In the genomic region with DNA sequence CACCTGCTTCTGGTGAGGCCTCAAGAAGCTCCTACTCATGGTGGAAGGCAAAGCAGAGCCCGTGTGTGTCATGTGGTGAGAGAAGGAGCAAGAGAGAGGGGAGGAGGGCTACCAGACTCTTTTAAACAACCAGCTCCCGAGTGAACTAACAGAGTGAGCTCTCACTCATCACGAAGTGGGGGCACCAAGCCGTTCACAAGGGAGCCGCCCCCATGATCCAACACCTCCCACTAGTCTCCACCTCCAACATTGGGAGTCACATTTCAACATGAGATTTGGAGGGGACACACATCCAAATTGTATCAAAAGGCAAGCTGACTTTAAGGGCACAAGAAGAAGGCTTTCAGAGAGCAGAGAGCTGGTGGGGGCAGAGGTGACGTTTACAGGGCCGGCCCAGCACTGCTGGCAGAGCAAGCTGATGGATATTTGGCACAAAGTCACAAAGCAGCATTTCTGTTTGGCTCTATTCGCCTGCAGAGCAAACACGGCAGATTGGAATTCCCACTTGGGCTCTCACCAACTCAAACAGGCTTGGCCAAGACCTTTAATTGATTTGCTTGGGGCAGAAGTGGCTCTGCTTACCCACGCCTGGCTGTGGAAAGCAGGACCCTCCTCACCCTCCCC, we compare ENCODE assay signal across 17 cellular contexts. TPM values are rescaled to one million over a fixed set of nuclear protein-coding genes. Genes with fewer than 3 reads are reported as not detected.
DNase-seq lines count a peak whose midpoint lies in the region; ATAC-seq and TF ChIP-seq lines count a peak whose summit lies in the region.
"Had no signal": no experiment of that assay in that cellular context is flagged by ENCODE, and none has a peak within 500 bp of the region (broad histone marks: within the 10 kb centered on the region; RNA-seq: fewer than 3 reads in every experiment).

No MANE protein-coding gene starts in this region.

- H3K9me3 Mint-ChIP-seq in stimulated activated effector memory CD8-positive, alpha-beta T cell treated with anti-CD3 and anti-CD28 coated beads, Interleukin-12 subunit alpha, Interleukin-12 subunit beta, amount 100 ng/mL, for 72 hours = no peaks in the 10 kb centered on the region
- H3K9me3 Mint-ChIP-seq in activated CD4-positive, alpha-beta memory T cell treated with anti-CD3 and anti-CD28 coated beads for 36 hours = no peaks in the 10 kb centered on the region
- H3K9me3 Mint-ChIP-seq: activated T-cell treated with anti-CD3 and anti-CD28 coated beads, Interleukin-2, amount 50 U/mL, for 72 hours; brain; HFFc6 had no signal

- ATAC-seq in left cardiac atrium = peak; percentile 35 to 42
- no peak for ATAC-seq in stimulated activated effector memory CD8-positive, alpha-beta T cell treated with anti-CD3 and anti-CD28 coated beads, Interleukin-12 subunit alpha, Interleukin-12 subunit beta, amount 100 ng/mL, for 72 hours
- ATAC-seq: activated T-cell treated with anti-CD3 and anti-CD28 coated beads, Interleukin-2, amount 50 U/mL, for 72 hours had no signal

- no peaks in the 10 kb centered on the region for H3K27me3 Mint-ChIP-seq in activated CD4-positive, alpha-beta memory T cell treated with anti-CD3 and anti-CD28 coated beads for 36 hours

- H3K9ac ChIP-seq in adipocyte (ENCODE audit: low read length) = no peak overlapping the region

- H3K9me3 ChIP-seq in HEK293 (ENCODE audit: control insufficient read depth, insufficient read depth, low read depth, low read length) = no peaks in the 10 kb centered on the region
- H3K9me3 ChIP-seq in adipocyte (ENCODE audit: control insufficient read depth, low read length) = no peaks in the 10 kb centered on the region
- H3K9me3 ChIP-seq: Caco-2, neutrophil had no signal

- no peaks in the 10 kb centered on the region for H3K36me3 ChIP-seq in HEK293 (ENCODE audit: control insufficient read depth in 2 of 2, insufficient read depth in 1 of 2, low read length in 2 of 2)
- H3K36me3 ChIP-seq in adipocyte (ENCODE audit: control insufficient read depth, insufficient read depth, low read length, severe bottlenecking) = no peaks in the 10 kb centered on the region
- H3K36me3 ChIP-seq: neutrophil had no signal

- H3K4me3 Mint-ChIP-seq in stimulated activated effector memory CD8-positive, alpha-beta T cell treated with anti-CD3 and anti-CD28 coated beads, Interleukin-12 subunit alpha, Interleukin-12 subunit beta, amount 100 ng/mL, for 72 hours = no peak overlapping the region
- H3K4me3 Mint-ChIP-seq in activated CD4-positive, alpha-beta memory T cell treated with anti-CD3 and anti-CD28 coated beads for 36 hours = no peak overlapping the region
- H3K4me3 Mint-ChIP-seq: activated T-cell treated with anti-CD3 and anti-CD28 coated beads, Interleukin-2, amount 50 U/mL, for 72 hours; brain; HFFc6 had no signal

- H3K4me3 ChIP-seq in HEK293 (ENCODE audit: low read depth, low read length) (no peak overlapping the region), adipocyte (ENCODE audit: low read length) (no peak overlapping the region)

- peak; percentile 73 for DNase-seq in adipocyte (ENCODE audit: low read depth)
- DNase-seq in left cardiac atrium = no peak
- no peak for DNase-seq in stimulated activated effector memory CD8-positive, alpha-beta T cell treated with anti-CD3 and anti-CD28 coated beads, Interleukin-12 subunit alpha, Interleukin-12 subunit beta, amount 100 ng/mL, for 72 hours (ENCODE audit: low spot score in 2 of 2)
- DNase-seq in GM10266 (ENCODE audit: extremely low spot score) = no peak
- no peak for DNase-seq in NCI-H1436 (lab: John Stamatoyannopoulos, UW)
- no peak for DNase-seq in activated CD4-positive, alpha-beta memory T cell treated with anti-CD3 and anti-CD28 coated beads for 36 hours
- no peak for DNase-seq in 8988T
- DNase-seq: activated T-cell treated with anti-CD3 and anti-CD28 coated beads, Interleukin-2, amount 50 U/mL, for 72 hours; Caco-2; erythroblast; HFFc6; Karpas-422; stimulated activated CD4-positive, alpha-beta T cell treated with anti-CD3 and anti-CD28 coated beads, Interleukin-2, amount 100 ng/mL, for 24 hours; stimulated activated naive CD4-positive, alpha-beta T cell had no signal

- H3K4me1 Mint-ChIP-seq in stimulated activated effector memory CD8-positive, alpha-beta T cell treated with anti-CD3 and anti-CD28 coated beads, Interleukin-12 subunit alpha, Interleukin-12 subunit beta, amount 100 ng/mL, for 72 hours = no peaks in the 10 kb centered on the region
- no peaks in the 10 kb centered on the region for H3K4me1 Mint-ChIP-seq in activated CD4-positive, alpha-beta memory T cell treated with anti-CD3 and anti-CD28 coated beads for 36 hours (ENCODE audit: low read depth)

- POLR2A ChIA-PET in HEK293 (lab: Yijun Ruan, JAX) = no interaction called here
- POLR2A ChIA-PET in activated CD4-positive, alpha-beta memory T cell treated with anti-CD3 and anti-CD28 coated beads for 36 hours (lab: Charles Lee) = no interaction called here

- CTCF ChIA-PET in HEK293 (lab: Yijun Ruan, JAX) = interaction anchor here (0.5 to 1.0 kb wide), 3 partner anchors 18 to 508 kb away, joined by 3 read pairs; no protein-coding TSS in a partner anchor
- CTCF ChIA-PET in activated CD4-positive, alpha-beta memory T cell treated with anti-CD3 and anti-CD28 coated beads for 36 hours (lab: Charles Lee) = no interaction called here

- intact Hi-C loops in left cardiac atrium (cut with DNase I) = no loop called here
- intact Hi-C loops in activated CD4-positive, alpha-beta memory T cell treated with anti-CD3 and anti-CD28 coated beads for 36 hours (cut with micrococcal nuclease) = no loop called here

- no peaks in the 10 kb centered on the region for H3K4me1 ChIP-seq in HEK293 (ENCODE audit: control insufficient read depth, insufficient read depth, low read length)
- peaks cover 6% of the 10 kb centered on the region for H3K4me1 ChIP-seq in adipocyte (ENCODE audit: control insufficient read depth, insufficient read depth, low read length)

- H3K27me3 ChIP-seq in adipocyte (replicated peaks; ENCODE audit: control insufficient read depth, insufficient read depth, low read length) = peaks cover 8% of the 10 kb centered on the region

- TF ChIP-seq CTCF in HEK293 (tag by site-specific recombination; IDR thresholded peaks at IDR 0.05) (no peak), GM10266 (IDR thresholded peaks at IDR 0.05; ENCODE audit: control insufficient read depth, insufficient read depth, low read depth, missing control alignments) (no peak)

- no peaks in the 10 kb centered on the region for H3K36me3 Mint-ChIP-seq in stimulated activated effector memory CD8-positive, alpha-beta T cell treated with anti-CD3 and anti-CD28 coated beads, Interleukin-12 subunit alpha, Interleukin-12 subunit beta, amount 100 ng/mL, for 72 hours
- H3K36me3 Mint-ChIP-seq in activated CD4-positive, alpha-beta memory T cell treated with anti-CD3 and anti-CD28 coated beads for 36 hours = no peaks in the 10 kb centered on the region
- H3K36me3 Mint-ChIP-seq: brain had no signal

- peak overlapping the region; percentile 38 for H3K27ac Mint-ChIP-seq in stimulated activated effector memory CD8-positive, alpha-beta T cell treated with anti-CD3 and anti-CD28 coated beads, Interleukin-12 subunit alpha, Interleukin-12 subunit beta, amount 100 ng/mL, for 72 hours
- H3K27ac Mint-ChIP-seq in activated CD4-positive, alpha-beta memory T cell treated with anti-CD3 and anti-CD28 coated beads for 36 hours = no peak overlapping the region
- H3K27ac Mint-ChIP-seq: activated T-cell treated with anti-CD3 and anti-CD28 coated beads, Interleukin-2, amount 50 U/mL, for 72 hours; brain; HFFc6 had no signal

- H3K27ac ChIP-seq in HEK293 (ENCODE audit: extremely low read depth, low read depth, low read length) = no peak overlapping the region
- H3K27ac ChIP-seq: neutrophil had no signal

TF ChIP-seq in HEK293, 187 proteins besides CTCF, POLR2A, EP300 and RAD21:
- TF ChIP-seq ZFHX2 (tag by site-specific recombination; conservative IDR thresholded peaks at IDR 0.05) = peak; percentile 67
- TF ChIP-seq, protein P1, sequence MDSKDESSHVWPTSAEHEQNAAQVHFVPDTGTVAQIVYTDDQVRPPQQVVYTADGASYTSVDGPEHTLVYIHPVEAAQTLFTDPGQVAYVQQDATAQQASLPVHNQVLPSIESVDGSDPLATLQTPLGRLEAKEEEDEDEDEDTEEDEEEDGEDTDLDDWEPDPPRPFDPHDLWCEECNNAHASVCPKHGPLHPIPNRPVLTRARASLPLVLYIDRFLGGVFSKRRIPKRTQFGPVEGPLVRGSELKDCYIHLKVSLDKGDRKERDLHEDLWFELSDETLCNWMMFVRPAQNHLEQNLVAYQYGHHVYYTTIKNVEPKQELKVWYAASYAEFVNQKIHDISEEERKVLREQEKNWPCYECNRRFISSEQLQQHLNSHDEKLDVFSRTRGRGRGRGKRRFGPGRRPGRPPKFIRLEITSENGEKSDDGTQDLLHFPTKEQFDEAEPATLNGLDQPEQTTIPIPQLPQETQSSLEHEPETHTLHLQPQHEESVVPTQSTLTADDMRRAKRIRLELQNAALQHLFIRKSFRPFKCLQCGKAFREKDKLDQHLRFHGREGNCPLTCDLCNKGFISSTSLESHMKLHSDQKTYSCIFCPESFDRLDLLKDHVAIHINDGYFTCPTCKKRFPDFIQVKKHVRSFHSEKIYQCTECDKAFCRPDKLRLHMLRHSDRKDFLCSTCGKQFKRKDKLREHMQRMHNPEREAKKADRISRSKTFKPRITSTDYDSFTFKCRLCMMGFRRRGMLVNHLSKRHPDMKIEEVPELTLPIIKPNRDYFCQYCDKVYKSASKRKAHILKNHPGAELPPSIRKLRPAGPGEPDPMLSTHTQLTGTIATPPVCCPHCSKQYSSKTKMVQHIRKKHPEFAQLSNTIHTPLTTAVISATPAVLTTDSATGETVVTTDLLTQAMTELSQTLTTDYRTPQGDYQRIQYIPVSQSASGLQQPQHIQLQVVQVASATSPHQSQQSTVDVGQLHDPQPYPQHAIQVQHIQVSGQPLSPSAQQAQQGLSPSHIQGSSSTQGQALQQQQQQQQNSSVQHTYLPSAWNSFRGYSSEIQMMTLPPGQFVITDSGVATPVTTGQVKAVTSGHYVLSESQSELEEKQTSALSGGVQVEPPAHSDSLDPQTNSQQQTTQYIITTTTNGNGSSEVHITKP (tag by site-specific recombination; IDR thresholded peaks at IDR 0.05) = no peak
- peak; percentile 44; the same call in 1 of the 2 replicates for TF ChIP-seq EGR2 (tag by site-specific recombination; IDR thresholded peaks at IDR 0.05; ENCODE audit: low read depth)

RNA-seq across cellular contexts. Expression of a gene that starts 20.0 kb away (rescaled TPM):
- not detected for total RNA-seq in left cardiac atrium
- under 1 TPM; 0.14 to 0.22 TPM for total RNA-seq in activated CD4-positive, alpha-beta memory T cell treated with anti-CD3 and anti-CD28 coated beads for 36 hours

RNA-seq across cellular contexts. Expression of a gene that starts 46.4 kb away (rescaled TPM):
- total RNA-seq in left cardiac atrium = under 1 TPM; 0.31 to 0.68 TPM
- under 1 TPM; 0.45 to 0.53 TPM for total RNA-seq in activated CD4-positive, alpha-beta memory T cell treated with anti-CD3 and anti-CD28 coated beads for 36 hours
